Comparison of ENCODE assay signal across 7 cellular contexts in the genomic region with DNA sequence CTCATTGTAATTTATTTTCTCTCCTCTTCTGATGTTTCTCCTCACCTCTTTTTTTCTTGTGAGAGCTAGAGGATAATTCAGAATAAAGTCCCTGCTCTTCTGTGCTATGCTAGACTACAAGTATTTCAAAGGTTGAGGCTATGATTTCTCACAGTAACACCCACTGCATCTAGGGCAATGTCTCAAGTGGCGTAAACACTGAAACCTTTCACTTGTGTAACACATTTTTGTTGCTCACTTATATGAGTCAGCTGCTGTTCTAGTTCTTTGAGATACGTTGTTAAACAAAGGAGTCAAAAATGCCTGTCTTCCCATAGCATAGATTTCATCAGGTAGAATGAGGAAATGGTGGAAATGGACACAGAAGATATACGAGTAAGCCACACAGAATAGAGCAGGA.
DNase-seq lines count a peak whose midpoint lies in the region; ATAC-seq and TF ChIP-seq lines count a peak whose summit lies in the region.

No MANE protein-coding gene starts in this region.

- no peaks in the 10 kb centered on the region for H3K36me3 ChIP-seq in smooth muscle cell (ENCODE audit: low read depth)
- H3K36me3 ChIP-seq in ovary: no peaks in the 10 kb centered on the region
- no peaks in the 10 kb centered on the region for H3K36me3 ChIP-seq in SK-N-SH (replicated peaks in 1 of 2; ENCODE audit: control insufficient read depth in 1 of 2, insufficient read depth in 2 of 2, low read length in 1 of 2)

- no peak for TF ChIP-seq POLR2A in ovary (IDR thresholded peaks at IDR 0.05)

- H3K79me2 ChIP-seq in smooth muscle cell (ENCODE audit: low read depth) (no peaks in the 10 kb centered on the region), SK-N-SH (ENCODE audit: insufficient read depth) (no peaks in the 10 kb centered on the region)

- TF ChIP-seq EP300 in ovary (IDR thresholded peaks at IDR 0.05) (no peak), SK-N-SH (IDR thresholded peaks at IDR 0.05; ENCODE audit: borderline replicate concordance in 1 of 2, low read depth in 1 of 2, low read length in 1 of 2) (no peak)

- POLR2A ChIA-PET in SK-N-SH (lab: Yijun Ruan, JAX): no interaction called here

- H3K27me3 ChIP-seq in smooth muscle cell (ENCODE audit: low read depth) (no peaks in the 10 kb centered on the region), ovary (no peaks in the 10 kb centered on the region), SK-N-SH (ENCODE audit: insufficient read depth) (no peaks in the 10 kb centered on the region)

- 28% methylated on average over 3 of the region's 3 CpGs for WGBS in smooth muscle cell (ENCODE audit: low lambda C conversion rate)
- 51 to 62% (median 53%) methylated on average over 3 of the region's 3 CpGs for WGBS in ovary, 3 donors
- 55% methylated on average over 3 of the region's 3 CpGs for WGBS in SK-N-SH (ENCODE audit: low lambda C conversion rate)

- peaks cover 7% of the 10 kb centered on the region for H3F3A ChIP-seq in smooth muscle cell (ENCODE audit: low read depth)
- peaks cover 6% of the 10 kb centered on the region for H3F3A ChIP-seq in SK-N-SH (replicated peaks; ENCODE audit: insufficient read depth)

- H3K9me3 ChIP-seq in smooth muscle cell (replicated peaks; ENCODE audit: low read depth) (no peaks in the 10 kb centered on the region), ovary (no peaks in the 10 kb centered on the region), SK-N-SH (no peaks in the 10 kb centered on the region)

- ATAC-seq in GM19035 (IDR thresholded peaks at IDR 0.05; ENCODE audit: unreplicated experiment) (peak; percentile 63), HG02798 (IDR thresholded peaks at IDR 0.05; ENCODE audit: poor library complexity, unreplicated experiment) (peak; percentile 58)

- DNase-seq in amniotic epithelial cell (ENCODE audit: low read depth) (peak; percentile 96), smooth muscle cell (lab: John Stamatoyannopoulos, UW; ENCODE audit: unreplicated experiment) (no peak), hypothalamus (lab: John Stamatoyannopoulos, UW) (no peak), ovary (no peak), SK-N-SH (no peak)

- H4K20me1 ChIP-seq in smooth muscle cell (ENCODE audit: low read depth) (no peaks in the 10 kb centered on the region), SK-N-SH (ENCODE audit: insufficient read depth) (no peaks in the 10 kb centered on the region)

- H3K4me2 ChIP-seq in smooth muscle cell (peak overlapping the region; percentile 43), SK-N-SH (no peak overlapping the region)

- H2AFZ ChIP-seq in smooth muscle cell (ENCODE audit: low read depth) (no peak overlapping the region), SK-N-SH (ENCODE audit: low read depth) (no peak overlapping the region)

- H3K4me1 ChIP-seq in smooth muscle cell (ENCODE audit: low read depth) (peaks cover 16% of the 10 kb centered on the region), ovary (ENCODE audit: insufficient read depth) (no peaks in the 10 kb centered on the region), SK-N-SH (ENCODE audit: control insufficient read depth in 1 of 2, insufficient read depth in 2 of 2, low read depth in 1 of 2, low read length in 1 of 2) (peaks cover 0 to 8% of the 10 kb centered on the region in 2 experiments; a peak in 2 of 4 replicates)

- no peak for TF ChIP-seq CTCF in smooth muscle cell (IDR thresholded peaks at IDR 0.05; ENCODE audit: borderline replicate concordance, insufficient read depth, poor library complexity, severe bottlenecking)
- no peak for TF ChIP-seq CTCF in ovary (IDR thresholded peaks at IDR 0.05)
- TF ChIP-seq CTCF in SK-N-SH (IDR thresholded peaks at IDR 0.05): no peak

- H3K27ac ChIP-seq in smooth muscle cell (ENCODE audit: low read depth) (peak overlapping the region; percentile 75), ovary (no peak overlapping the region), SK-N-SH (ENCODE audit: low read depth in 2 of 2, low read length in 1 of 2) (no peak overlapping the region)

- no peaks in the 10 kb centered on the region for H3K9me2 ChIP-seq in SK-N-SH

- H3K4me3 ChIP-seq in smooth muscle cell: no peak overlapping the region
- no peak overlapping the region for H3K4me3 ChIP-seq in ovary
- H3K4me3 ChIP-seq in SK-N-SH (ENCODE audit: low read depth in 2 of 2, low read length in 1 of 2): no peak overlapping the region

- CTCF ChIA-PET in SK-N-SH (lab: Yijun Ruan, JAX): interaction anchor here (1.0 kb wide), 1 partner anchor 75 kb away, joined by 3 read pairs; no protein-coding TSS in a partner anchor

- intact Hi-C loops in ovary (cut with DNase I): loop anchor here in 1 of 4 donors (10.0 kb wide), 1 partner anchor 787 kb away; no protein-coding TSS in a partner anchor

- H3K9ac ChIP-seq in smooth muscle cell (ENCODE audit: low read depth) (peak overlapping the region; percentile 34), SK-N-SH (no peak overlapping the region)

- no peak for TF ChIP-seq RAD21 in SK-N-SH (IDR thresholded peaks at IDR 0.05; ENCODE audit: low read length)

TF ChIP-seq in SK-N-SH, 30 proteins besides CTCF, POLR2A, EP300 and RAD21 (continues in another document):
- TF ChIP-seq SMC3 (IDR thresholded peaks at IDR 0.05; ENCODE audit: low read depth, low read length) (no peak), FOSL2 (IDR thresholded peaks at IDR 0.05; ENCODE audit: borderline replicate concordance, low read depth) (no peak), RCOR1 (IDR thresholded peaks at IDR 0.05; ENCODE audit: low read length) (no peak), JUND (IDR thresholded peaks at IDR 0.05) (no peak), CHD2 (IDR thresholded peaks at IDR 0.05; ENCODE audit: low read length, partially characterized antibody) (no peak), SIN3A (IDR thresholded peaks at IDR 0.05; ENCODE audit: borderline replicate concordance, low read depth, low read length) (no peak), YY1 (IDR thresholded peaks at IDR 0.05; ENCODE audit: low read depth) (no peak), NFIC (IDR thresholded peaks at IDR 0.05; ENCODE audit: borderline replicate concordance) (no peak), RXRA (IDR thresholded peaks at IDR 0.05; ENCODE audit: borderline replicate concordance, low read depth) (no peak), GABPA (IDR thresholded peaks at IDR 0.05; ENCODE audit: low read depth) (no peak)
- TF ChIP-seq, protein P1, sequence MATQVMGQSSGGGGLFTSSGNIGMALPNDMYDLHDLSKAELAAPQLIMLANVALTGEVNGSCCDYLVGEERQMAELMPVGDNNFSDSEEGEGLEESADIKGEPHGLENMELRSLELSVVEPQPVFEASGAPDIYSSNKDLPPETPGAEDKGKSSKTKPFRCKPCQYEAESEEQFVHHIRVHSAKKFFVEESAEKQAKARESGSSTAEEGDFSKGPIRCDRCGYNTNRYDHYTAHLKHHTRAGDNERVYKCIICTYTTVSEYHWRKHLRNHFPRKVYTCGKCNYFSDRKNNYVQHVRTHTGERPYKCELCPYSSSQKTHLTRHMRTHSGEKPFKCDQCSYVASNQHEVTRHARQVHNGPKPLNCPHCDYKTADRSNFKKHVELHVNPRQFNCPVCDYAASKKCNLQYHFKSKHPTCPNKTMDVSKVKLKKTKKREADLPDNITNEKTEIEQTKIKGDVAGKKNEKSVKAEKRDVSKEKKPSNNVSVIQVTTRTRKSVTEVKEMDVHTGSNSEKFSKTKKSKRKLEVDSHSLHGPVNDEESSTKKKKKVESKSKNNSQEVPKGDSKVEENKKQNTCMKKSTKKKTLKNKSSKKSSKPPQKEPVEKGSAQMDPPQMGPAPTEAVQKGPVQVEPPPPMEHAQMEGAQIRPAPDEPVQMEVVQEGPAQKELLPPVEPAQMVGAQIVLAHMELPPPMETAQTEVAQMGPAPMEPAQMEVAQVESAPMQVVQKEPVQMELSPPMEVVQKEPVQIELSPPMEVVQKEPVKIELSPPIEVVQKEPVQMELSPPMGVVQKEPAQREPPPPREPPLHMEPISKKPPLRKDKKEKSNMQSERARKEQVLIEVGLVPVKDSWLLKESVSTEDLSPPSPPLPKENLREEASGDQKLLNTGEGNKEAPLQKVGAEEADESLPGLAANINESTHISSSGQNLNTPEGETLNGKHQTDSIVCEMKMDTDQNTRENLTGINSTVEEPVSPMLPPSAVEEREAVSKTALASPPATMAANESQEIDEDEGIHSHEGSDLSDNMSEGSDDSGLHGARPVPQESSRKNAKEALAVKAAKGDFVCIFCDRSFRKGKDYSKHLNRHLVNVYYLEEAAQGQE (IDR thresholded peaks at IDR 0.05; ENCODE audit: low read depth, low read length): no peak
- TF ChIP-seq, protein P2, sequence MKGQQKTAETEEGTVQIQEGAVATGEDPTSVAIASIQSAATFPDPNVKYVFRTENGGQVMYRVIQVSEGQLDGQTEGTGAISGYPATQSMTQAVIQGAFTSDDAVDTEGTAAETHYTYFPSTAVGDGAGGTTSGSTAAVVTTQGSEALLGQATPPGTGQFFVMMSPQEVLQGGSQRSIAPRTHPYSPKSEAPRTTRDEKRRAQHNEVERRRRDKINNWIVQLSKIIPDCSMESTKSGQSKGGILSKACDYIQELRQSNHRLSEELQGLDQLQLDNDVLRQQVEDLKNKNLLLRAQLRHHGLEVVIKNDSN (IDR thresholded peaks at IDR 0.05; ENCODE audit: borderline replicate concordance, low read depth): no peak
- TF ChIP-seq, protein P3, sequence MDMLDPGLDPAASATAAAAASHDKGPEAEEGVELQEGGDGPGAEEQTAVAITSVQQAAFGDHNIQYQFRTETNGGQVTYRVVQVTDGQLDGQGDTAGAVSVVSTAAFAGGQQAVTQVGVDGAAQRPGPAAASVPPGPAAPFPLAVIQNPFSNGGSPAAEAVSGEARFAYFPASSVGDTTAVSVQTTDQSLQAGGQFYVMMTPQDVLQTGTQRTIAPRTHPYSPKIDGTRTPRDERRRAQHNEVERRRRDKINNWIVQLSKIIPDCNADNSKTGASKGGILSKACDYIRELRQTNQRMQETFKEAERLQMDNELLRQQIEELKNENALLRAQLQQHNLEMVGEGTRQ (IDR thresholded peaks at IDR 0.05; ENCODE audit: borderline replicate concordance, low read depth, low read length): no peak
- TF ChIP-seq, protein P4, sequence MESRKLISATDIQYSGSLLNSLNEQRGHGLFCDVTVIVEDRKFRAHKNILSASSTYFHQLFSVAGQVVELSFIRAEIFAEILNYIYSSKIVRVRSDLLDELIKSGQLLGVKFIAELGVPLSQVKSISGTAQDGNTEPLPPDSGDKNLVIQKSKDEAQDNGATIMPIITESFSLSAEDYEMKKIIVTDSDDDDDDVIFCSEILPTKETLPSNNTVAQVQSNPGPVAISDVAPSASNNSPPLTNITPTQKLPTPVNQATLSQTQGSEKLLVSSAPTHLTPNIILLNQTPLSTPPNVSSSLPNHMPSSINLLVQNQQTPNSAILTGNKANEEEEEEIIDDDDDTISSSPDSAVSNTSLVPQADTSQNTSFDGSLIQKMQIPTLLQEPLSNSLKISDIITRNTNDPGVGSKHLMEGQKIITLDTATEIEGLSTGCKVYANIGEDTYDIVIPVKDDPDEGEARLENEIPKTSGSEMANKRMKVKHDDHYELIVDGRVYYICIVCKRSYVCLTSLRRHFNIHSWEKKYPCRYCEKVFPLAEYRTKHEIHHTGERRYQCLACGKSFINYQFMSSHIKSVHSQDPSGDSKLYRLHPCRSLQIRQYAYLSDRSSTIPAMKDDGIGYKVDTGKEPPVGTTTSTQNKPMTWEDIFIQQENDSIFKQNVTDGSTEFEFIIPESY (IDR thresholded peaks at IDR 0.05; ENCODE audit: borderline replicate concordance, low read depth): no peak
